Comparison of ENCODE assay signal across 10 cellular contexts in the genomic region with DNA sequence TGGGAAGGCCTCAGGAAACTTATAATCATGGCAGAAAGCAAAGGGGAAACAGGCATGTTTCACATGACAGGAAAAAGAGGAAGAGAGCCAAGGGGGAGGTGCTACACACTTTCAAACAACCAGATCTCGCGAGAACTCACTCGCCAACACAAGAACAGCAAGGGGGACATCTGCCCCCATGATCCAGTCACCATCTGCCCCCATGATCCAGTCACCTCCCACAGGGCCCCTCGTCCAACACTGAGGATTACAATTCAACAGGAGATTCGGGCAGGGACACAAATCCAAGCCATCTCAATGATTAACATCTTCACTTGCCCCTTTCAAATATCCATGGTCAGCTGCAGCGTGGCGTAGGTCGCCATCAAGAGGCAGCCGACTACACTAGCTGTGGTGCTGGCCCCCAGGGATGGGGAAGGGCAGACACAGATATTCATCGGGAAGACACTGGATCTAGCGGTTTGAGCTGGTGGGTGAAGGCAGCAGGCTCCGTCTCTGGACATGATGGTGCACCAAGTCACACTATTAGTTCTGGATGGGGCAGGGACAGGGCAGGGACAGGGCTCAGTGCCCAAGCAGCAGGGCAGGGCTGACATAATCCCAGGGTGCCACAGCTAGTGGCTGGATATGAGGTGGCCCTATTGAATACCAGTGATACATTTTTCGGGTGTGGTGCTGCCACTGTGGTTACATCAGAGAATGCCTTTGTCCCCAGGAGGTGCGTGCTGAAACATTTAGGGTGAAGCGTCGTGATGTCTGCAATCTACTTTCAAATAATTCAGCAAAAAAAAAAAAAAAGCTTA. TPM values are rescaled to one million over a fixed set of nuclear protein-coding genes. Genes with fewer than 3 reads are reported as not detected.
DNase-seq lines count a peak whose midpoint lies in the region; ATAC-seq, FAIRE-seq and TF ChIP-seq lines count a peak whose summit lies in the region.
"Had no signal": no experiment of that assay in that cellular context is flagged by ENCODE, and none has a peak within 500 bp of the region (broad histone marks: within the 10 kb centered on the region; RNA-seq: fewer than 3 reads in every experiment).

No MANE protein-coding gene starts in this region.

- no peaks in the 10 kb centered on the region for H4K20me1 ChIP-seq in H1 (replicated peaks in 1 of 2; ENCODE audit: control insufficient read depth in 1 of 2, insufficient read depth in 2 of 2, low read length in 2 of 2)

- TF ChIP-seq EP300 in H1 (IDR thresholded peaks at IDR 0.05; ENCODE audit: borderline replicate concordance in 1 of 2, low read depth in 2 of 2, low read length in 2 of 2): no peak

- H3K4me3 ChIP-seq in HEK293 (ENCODE audit: low read depth, low read length) (no peak overlapping the region), H1 (ENCODE audit: extremely low read depth in 1 of 4, insufficient read depth in 2 of 4, low read depth in 3 of 4, low read length in 4 of 4) (peak overlapping the region in 1 of 4 experiments; percentile 28; a peak in 1 of 8 replicates)

- H3K9ac ChIP-seq in H1 (replicated peaks in 1 of 4; ENCODE audit: extremely low read depth in 1 of 4, low read depth in 3 of 4, low read length in 3 of 4): peak overlapping the region in 1 of 4 experiments; percentile 34; a peak in 2 of 7 replicates

- H2AFZ ChIP-seq in H1 (ENCODE audit: low read length): peak overlapping the region; percentile 72; the same call in 1 of the 2 replicates

- no peak overlapping the region for H3K27ac Mint-ChIP-seq in activated T-helper 17 cell treated with anti-CD3 and anti-CD28 coated beads, Interleukin-2, amount 50 U/mL, for 72 hours

- H4K8ac ChIP-seq in H1 (ENCODE audit: extremely low read depth, insufficient read depth, low read length): peak overlapping the region; percentile 58; the same call in 1 of the 2 replicates

- no peak overlapping the region for H3K23ac ChIP-seq in H1 (ENCODE audit: insufficient read length)

- no peaks in the 10 kb centered on the region for H3K23me2 ChIP-seq in H1 (ENCODE audit: low read depth, low read length)

- TF ChIP-seq POLR2A in H1 (IDR thresholded peaks at IDR 0.05; ENCODE audit: control extremely low read depth in 1 of 2, low read depth in 2 of 2, low read length in 2 of 2): no peak

- H3K9me3 ChIP-seq in HEK293 (ENCODE audit: control insufficient read depth, insufficient read depth, low read depth, low read length) (no peaks in the 10 kb centered on the region), H1 (ENCODE audit: insufficient read depth in 2 of 2, low read depth in 1 of 2, low read length in 1 of 2) (0 out of 4 replicates have a peak, but pooled peaks cover 0 to 2% of the 10 kb centered on the region in 2 experiments)

- peak overlapping the region; percentile 74 for H2BK20ac ChIP-seq in H1 (ENCODE audit: low read length)

- no peaks in the 10 kb centered on the region for H3K27me3 ChIP-seq in H1 (replicated peaks in 1 of 4; ENCODE audit: control insufficient read depth in 3 of 4, extremely low read depth in 1 of 4, insufficient read depth in 3 of 4, low read length in 3 of 4)

- ATAC-seq in activated T-helper 17 cell treated with anti-CD3 and anti-CD28 coated beads, Interleukin-2, amount 50 U/mL, for 72 hours (replicated peaks): no peak
- no peak for ATAC-seq in GM18907 (IDR thresholded peaks at IDR 0.05; ENCODE audit: unreplicated experiment)

- no peak overlapping the region for H3K56ac ChIP-seq in H1 (replicated peaks; ENCODE audit: insufficient read length, low read depth, low read length)

- no peaks in the 10 kb centered on the region for H3K36me3 ChIP-seq in HEK293 (ENCODE audit: control insufficient read depth in 2 of 2, insufficient read depth in 1 of 2, low read length in 2 of 2)
- no peaks in the 10 kb centered on the region for H3K36me3 ChIP-seq in H1 (ENCODE audit: control insufficient read depth in 2 of 4, insufficient read depth in 4 of 4, low read length in 3 of 4)

- H3K27me3 Mint-ChIP-seq in activated T-helper 17 cell treated with anti-CD3 and anti-CD28 coated beads, Interleukin-2, amount 50 U/mL, for 72 hours: no peaks in the 10 kb centered on the region

- H3K79me1 ChIP-seq in H1 (ENCODE audit: low read depth, low read length): no peaks in the 10 kb centered on the region; the same call in 1 of the 2 replicates

- H2BK12ac ChIP-seq in H1 (ENCODE audit: low read depth, low read length): peak overlapping the region; percentile 52

- H3K4me3 Mint-ChIP-seq in activated T-helper 17 cell treated with anti-CD3 and anti-CD28 coated beads, Interleukin-2, amount 50 U/mL, for 72 hours: no peak overlapping the region

- FAIRE-seq in H1 (lab: Jason Lieb, UNC) (no peak), GM19239 (lab: Jason Lieb, UNC) (no peak)

- 65% methylated on average over 16 of the region's 16 CpGs; no CpG with 5 or more reads in 1 of the 2 experiments for WGBS in H1 (ENCODE audit: extremely low coverage in 1 of 2, insufficient coverage in 1 of 2, insufficient read length in 1 of 2, insufficient replicate concordance in 2 of 2, low coverage in 1 of 2, low lambda C conversion rate in 2 of 2, missing lambda C conversion rate in 1 of 2), 2 experiments

- no peak overlapping the region for H3K27ac ChIP-seq in HEK293 (ENCODE audit: extremely low read depth, low read depth, low read length)
- peak overlapping the region; percentile 31; the same call in 1 of the 2 replicates for H3K27ac ChIP-seq in H1 (ENCODE audit: low read depth, low read length)

- no peaks in the 10 kb centered on the region for H3K79me2 ChIP-seq in H1 (ENCODE audit: control insufficient read depth in 1 of 2, insufficient read depth in 2 of 2, low read length in 2 of 2)

- no peak overlapping the region for H2BK120ac ChIP-seq in H1 (replicated peaks; ENCODE audit: low read depth, low read length)

- peak; percentile 69 to 78 for TF ChIP-seq RAD21 in H1 (IDR thresholded peaks at IDR 0.05 in 1 of 2, conservative IDR thresholded peaks at IDR 0.05 in 1 of 2; ENCODE audit: low read depth in 2 of 2, low read length in 2 of 2)

- H3K4me2 ChIP-seq in H1 (ENCODE audit: insufficient read depth in 1 of 2, low read depth in 2 of 2, low read length in 2 of 2): peak overlapping the region; percentile 43 to 67

- no peaks in the 10 kb centered on the region for H3K4me1 ChIP-seq in HEK293 (ENCODE audit: control insufficient read depth, insufficient read depth, low read length)
- peaks cover 15 to 24% (median 20%) of the 10 kb centered on the region in 4 experiments for H3K4me1 ChIP-seq in H1 (replicated peaks in 1 of 4; ENCODE audit: control insufficient read depth in 3 of 4, insufficient read depth in 4 of 4, low read length in 3 of 4)

- peak overlapping the region; percentile 85 for H2BK5ac ChIP-seq in H1 (ENCODE audit: low read depth, low read length)

- no peaks in the 10 kb centered on the region for H3K4me1 Mint-ChIP-seq in activated T-helper 17 cell treated with anti-CD3 and anti-CD28 coated beads, Interleukin-2, amount 50 U/mL, for 72 hours

- H3K36me3 Mint-ChIP-seq in activated T-helper 17 cell treated with anti-CD3 and anti-CD28 coated beads, Interleukin-2, amount 50 U/mL, for 72 hours (ENCODE audit: low read depth): no peaks in the 10 kb centered on the region

- H4K5ac ChIP-seq in H1 (ENCODE audit: insufficient read length, low read depth, low read length): peak overlapping the region; percentile 42

- CTCF ChIA-PET in HEK293 (lab: Yijun Ruan, JAX) (interaction anchor here (0.7 to 2.3 kb wide), 8 partner anchors 8 to 98 kb away, joined by 3 to 12 read pairs (median 3); no protein-coding TSS in a partner anchor), H1 (lab: Charles Lee; ENCODE audit: partially characterized antibody) (interaction anchor here (0.6 to 4.5 kb wide), 17 partner anchors 9 to 243 kb away, joined by 3 to 25 read pairs (median 3); partner anchors contain the start of gene TUBB2A)

- H3K9me3 Mint-ChIP-seq in activated T-helper 17 cell treated with anti-CD3 and anti-CD28 coated beads, Interleukin-2, amount 50 U/mL, for 72 hours: no peaks in the 10 kb centered on the region

- peak overlapping the region; percentile 81 for H4K91ac ChIP-seq in H1 (replicated peaks; ENCODE audit: insufficient read length, low read length)

- H2BK15ac ChIP-seq in H1 (ENCODE audit: low read length): peak overlapping the region; percentile 13

- POLR2A ChIA-PET in HEK293 (lab: Yijun Ruan, JAX) (interaction anchor here (0.6 to 1.0 kb wide), 3 partner anchors 31 to 73 kb away, joined by 3 read pairs; partner anchors contain the start of gene TUBB2B), H1 (lab: Charles Lee; ENCODE audit: partially characterized antibody) (interaction anchor here (0.6 to 4.0 kb wide), 13 partner anchors 10 to 211 kb away, joined by 3 to 32 read pairs (median 4); partner anchors contain the start of genes TUBB2A and TUBB2B)

- DNase-seq in NCI-H82 (lab: John Stamatoyannopoulos, UW): peak; percentile 94
- peak in 1 of 2 experiments; percentile 66 for DNase-seq in H1 (ENCODE audit: low read depth in 1 of 2, low spot score in 2 of 2)
- peak; percentile 56 for DNase-seq in pons (ENCODE audit: low spot score)
- DNase-seq in GM19239 (ENCODE audit: insufficient read length, low spot score): no peak
- DNase-seq in activated effector memory CD4-positive, alpha-beta T cell treated with anti-CD3 and anti-CD28 coated beads, Interleukin-2, amount 50 U/mL, for 16 hours: no peak
- DNase-seq: activated CD8-positive, alpha-beta memory T cell treated with anti-CD3 and anti-CD28 coated beads for 24 hours; left cardiac atrium had no signal

- H2AK5ac ChIP-seq in H1 (ENCODE audit: low read depth, low read length): 0 out of 2 replicates have a peak overlapping the region, but pooled peaks have one; percentile 24

- no peak overlapping the region for H3K14ac ChIP-seq in H1 (ENCODE audit: insufficient read length)

- peak overlapping the region; percentile 76 for H3K4ac ChIP-seq in H1 (replicated peaks; ENCODE audit: insufficient read length, low read depth, low read length)

- TF ChIP-seq CTCF in HEK293 (tag by site-specific recombination; IDR thresholded peaks at IDR 0.05): peak; percentile 15; the same call in 1 of the 2 replicates
- peak; percentile 51 to 72 (median 69) for TF ChIP-seq CTCF in H1 (IDR thresholded peaks at IDR 0.05; ENCODE audit: control extremely low read depth in 1 of 3, insufficient read depth in 1 of 3, low read depth in 1 of 3, low read length in 3 of 3)

- peak overlapping the region; percentile 75 for H3K18ac ChIP-seq in H1 (ENCODE audit: extremely low read depth, low read length)

RNA-seq across cellular contexts. Expression of gene TUBB2B, which starts 31.6 kb away (rescaled TPM):
- total RNA-seq in H1 (2021; fragmentation: NEBNext Ultra II Directional; extraction: Animal tissue kit (Norgen Biotek cat#: 25700)): 599 and 612 TPM in 2 replicates
- 722 and 951 TPM in 2 replicates for polyA plus RNA-seq in H1 (2011; rRNA removed)
- 899 TPM for polyA plus RNA-seq in H1 (2011; cell fraction: cytosol; rRNA removed)
- 619 TPM for polyA plus RNA-seq in H1 (2011; cell fraction: nucleus; rRNA removed)
- polyA plus RNA-seq in H1 (2012, experiment 1 of 2): 543 to 843 TPM (median 779 TPM) in 4 replicates
- polyA plus RNA-seq in H1 (2012, experiment 2 of 2): 645 TPM
- polyA plus RNA-seq in H1 (2013, experiment 1 of 2): 579 TPM
- polyA plus RNA-seq in H1 (2013, experiment 2 of 2): 581 TPM
- polyA minus RNA-seq in H1 (2011; rRNA and poly(A)+ RNA removed): 449 and 484 TPM in 2 replicates
- 482 TPM for polyA minus RNA-seq in H1 (2011; cell fraction: cytosol; rRNA and poly(A)+ RNA removed)
- polyA minus RNA-seq in H1 (2011; cell fraction: nucleus; rRNA and poly(A)+ RNA removed): 267 TPM
- total RNA-seq in activated T-helper 17 cell treated with anti-CD3 and anti-CD28 coated beads, Interleukin-2, amount 50 U/mL, for 72 hours: under 1 TPM in 1 of 2 donors, not detected in 1; 0.35 TPM

RNA-seq across cellular contexts. Expression of gene TUBB2A, which starts 38.6 kb away (rescaled TPM):
- total RNA-seq in H1 (2021; fragmentation: NEBNext Ultra II Directional; extraction: Animal tissue kit (Norgen Biotek cat#: 25700)): 330 and 349 TPM in 2 replicates
- 315 and 408 TPM in 2 replicates for polyA plus RNA-seq in H1 (2011; rRNA removed)
- polyA plus RNA-seq in H1 (2011; cell fraction: cytosol; rRNA removed): 319 TPM
- polyA plus RNA-seq in H1 (2011; cell fraction: nucleus; rRNA removed): 327 TPM
- 269 to 376 TPM (median 351 TPM) in 4 replicates for polyA plus RNA-seq in H1 (2012, experiment 1 of 2)
- 288 TPM for polyA plus RNA-seq in H1 (2012, experiment 2 of 2)
- 294 TPM for polyA plus RNA-seq in H1 (2013, experiment 1 of 2)
- polyA plus RNA-seq in H1 (2013, experiment 2 of 2): 283 TPM
- polyA minus RNA-seq in H1 (2011; rRNA and poly(A)+ RNA removed): 135 and 152 TPM in 2 replicates
- 270 TPM for polyA minus RNA-seq in H1 (2011; cell fraction: cytosol; rRNA and poly(A)+ RNA removed)
- 83.7 TPM for polyA minus RNA-seq in H1 (2011; cell fraction: nucleus; rRNA and poly(A)+ RNA removed)
- total RNA-seq in activated T-helper 17 cell treated with anti-CD3 and anti-CD28 coated beads, Interleukin-2, amount 50 U/mL, for 72 hours: 1 to 10 TPM; 2.8 to 6.0 TPM

Comparison
In these comparisons a context has a peak if more than half of its experiments do, and no peak if none do; other contexts are left out.
1. DNase-seq: peak in NCI-H82 (single experiment) and pons (single experiment); none in GM19239 (single experiment) and activated effector memory CD4-positive, alpha-beta T cell treated with anti-CD3 and anti-CD28 coated beads, Interleukin-2, amount 50 U/mL, for 16 hours (single experiment).
2. RNA of gene TUBB2B, which starts 31.6 kb away (total RNA-seq): 599 to 612 TPM in H1; 0.35 TPM in activated T-helper 17 cell treated with anti-CD3 and anti-CD28 coated beads, Interleukin-2, amount 50 U/mL, for 72 hours; every median in the first group is over 100 times any median in the second.
3. RNA of gene TUBB2A, which starts 38.6 kb away (total RNA-seq): 330 to 349 TPM in H1; 2.8 to 6.0 TPM in activated T-helper 17 cell treated with anti-CD3 and anti-CD28 coated beads, Interleukin-2, amount 50 U/mL, for 72 hours; every median in the first group is over 10 times any median in the second.
4. Of the 6 proteins assayed by ChIP-seq in both HEK293 and H1: peak only in HEK293: none; only in H1: YY1; in both: CTCF; in neither: 4.